Comparison of ENCODE assay signal across 1 cellular context in the genomic region with DNA sequence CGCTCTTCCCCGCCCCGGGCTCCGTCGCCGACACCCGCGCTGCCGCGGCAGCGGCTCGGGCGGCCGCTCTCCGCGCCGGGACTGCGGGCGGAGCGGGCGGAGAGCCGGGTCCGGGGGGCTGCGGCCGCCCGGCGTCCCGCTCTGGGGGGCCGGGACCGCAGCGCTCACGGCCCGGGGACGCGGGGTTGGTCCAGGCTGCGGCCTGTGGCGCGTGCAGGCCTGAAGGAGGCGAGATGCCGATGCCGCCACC.
TF ChIP-seq lines count a peak whose summit lies in the region.

No MANE protein-coding gene starts in this region.

TF ChIP-seq in neural cell, 6 proteins besides CTCF, POLR2A, EP300 and RAD21 (continued from another document):
- TF ChIP-seq, protein P1, sequence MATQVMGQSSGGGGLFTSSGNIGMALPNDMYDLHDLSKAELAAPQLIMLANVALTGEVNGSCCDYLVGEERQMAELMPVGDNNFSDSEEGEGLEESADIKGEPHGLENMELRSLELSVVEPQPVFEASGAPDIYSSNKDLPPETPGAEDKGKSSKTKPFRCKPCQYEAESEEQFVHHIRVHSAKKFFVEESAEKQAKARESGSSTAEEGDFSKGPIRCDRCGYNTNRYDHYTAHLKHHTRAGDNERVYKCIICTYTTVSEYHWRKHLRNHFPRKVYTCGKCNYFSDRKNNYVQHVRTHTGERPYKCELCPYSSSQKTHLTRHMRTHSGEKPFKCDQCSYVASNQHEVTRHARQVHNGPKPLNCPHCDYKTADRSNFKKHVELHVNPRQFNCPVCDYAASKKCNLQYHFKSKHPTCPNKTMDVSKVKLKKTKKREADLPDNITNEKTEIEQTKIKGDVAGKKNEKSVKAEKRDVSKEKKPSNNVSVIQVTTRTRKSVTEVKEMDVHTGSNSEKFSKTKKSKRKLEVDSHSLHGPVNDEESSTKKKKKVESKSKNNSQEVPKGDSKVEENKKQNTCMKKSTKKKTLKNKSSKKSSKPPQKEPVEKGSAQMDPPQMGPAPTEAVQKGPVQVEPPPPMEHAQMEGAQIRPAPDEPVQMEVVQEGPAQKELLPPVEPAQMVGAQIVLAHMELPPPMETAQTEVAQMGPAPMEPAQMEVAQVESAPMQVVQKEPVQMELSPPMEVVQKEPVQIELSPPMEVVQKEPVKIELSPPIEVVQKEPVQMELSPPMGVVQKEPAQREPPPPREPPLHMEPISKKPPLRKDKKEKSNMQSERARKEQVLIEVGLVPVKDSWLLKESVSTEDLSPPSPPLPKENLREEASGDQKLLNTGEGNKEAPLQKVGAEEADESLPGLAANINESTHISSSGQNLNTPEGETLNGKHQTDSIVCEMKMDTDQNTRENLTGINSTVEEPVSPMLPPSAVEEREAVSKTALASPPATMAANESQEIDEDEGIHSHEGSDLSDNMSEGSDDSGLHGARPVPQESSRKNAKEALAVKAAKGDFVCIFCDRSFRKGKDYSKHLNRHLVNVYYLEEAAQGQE (IDR thresholded peaks at IDR 0.05; ENCODE audit: borderline replicate concordance), result no peak
- TF ChIP-seq TAF1 (IDR thresholded peaks at IDR 0.05; ENCODE audit: low read depth), result no peak
- no peak for TF ChIP-seq MXI1 (conservative IDR thresholded peaks at IDR 0.05; ENCODE audit: poor library complexity, severe bottlenecking)
